In genomic region chr11:57087966-57088365, GRCh38 we compare ENCODE assay signal across 20 cellular contexts.
"Had no signal": no experiment of that assay in that cellular context is flagged by ENCODE, and none has a peak within 500 bp of the region (broad histone marks: within the 10 kb centered on the region; RNA-seq: fewer than 3 reads in every experiment).

No MANE protein-coding gene starts in this region.

- H3K36me3 Mint-ChIP-seq: stimulated activated effector memory CD8-positive, alpha-beta T cell treated with anti-CD3 and anti-CD28 coated beads, Interleukin-12 subunit alpha, Interleukin-12 subunit beta, amount 100 ng/mL, for 72 hours had no signal

- H3K4me3 ChIP-seq: dorsolateral prefrontal cortex, heart right ventricle, mucosa of descending colon, right atrium auricular region, sigmoid colon, skin epidermis, tibial artery, upper lobe of right lung had no signal

- H2AFZ ChIP-seq: parathyroid adenoma had no signal

- H3K79me2 ChIP-seq: parathyroid adenoma had no signal

- DNase-seq: cortex of kidney; dorsolateral prefrontal cortex; effector CD8-positive, alpha-beta T cell; heart right ventricle; kidney glomerular epithelial cell; mucosa of descending colon; naive thymus-derived CD8-positive, alpha-beta T cell; sigmoid colon; stimulated activated CD4-positive, alpha-beta T cell treated with anti-CD3 and anti-CD28 coated beads, Interleukin-2, amount 100 ng/mL, for 48 hours; stimulated activated CD8-positive, alpha-beta memory T cell treated with anti-CD3 and anti-CD28 coated beads, Interleukin-4, amount 100 ng/mL, for 48 hours; tibial artery; upper lobe of right lung had no signal

- H3K27me3 ChIP-seq: heart right ventricle, right atrium auricular region, tibial artery, upper lobe of right lung had no signal

- H3K9me3 ChIP-seq: heart right ventricle, mucosa of descending colon, right atrium auricular region, sigmoid colon, tibial artery, upper lobe of right lung had no signal

- H3K4me1 ChIP-seq: parathyroid adenoma, right atrium auricular region, sigmoid colon, tibial artery, upper lobe of right lung had no signal

- H3K9me3 Mint-ChIP-seq: stimulated activated naive CD8-positive, alpha-beta T cell treated with anti-CD3 and anti-CD28 coated beads, Interleukin-15, Interleukin-2, amounts not matched to agents 100 ng/mL and 50 ng/mL, for 24 hours had no signal

- H3K36me3 ChIP-seq: heart right ventricle, right atrium auricular region, sigmoid colon, tibial artery, upper lobe of right lung had no signal

- H3K27ac Mint-ChIP-seq: naive thymus-derived CD8-positive, alpha-beta T cell; stimulated activated effector memory CD8-positive, alpha-beta T cell treated with anti-CD3 and anti-CD28 coated beads, Interleukin-12 subunit alpha, Interleukin-12 subunit beta, amount 100 ng/mL, for 72 hours; stimulated activated naive CD8-positive, alpha-beta T cell treated with anti-CD3 and anti-CD28 coated beads, Interleukin-15, Interleukin-2, amounts not matched to agents 100 ng/mL and 50 ng/mL, for 24 hours had no signal

- H3K4me3 Mint-ChIP-seq: central memory CD8-positive, alpha-beta T cell; naive thymus-derived CD8-positive, alpha-beta T cell; neural crest cell; stimulated activated effector memory CD8-positive, alpha-beta T cell treated with anti-CD3 and anti-CD28 coated beads, Interleukin-12 subunit alpha, Interleukin-12 subunit beta, amount 100 ng/mL, for 72 hours; stimulated activated naive CD8-positive, alpha-beta T cell treated with anti-CD3 and anti-CD28 coated beads, Interleukin-15, Interleukin-2, amounts not matched to agents 100 ng/mL and 50 ng/mL, for 24 hours had no signal

- H3K27ac ChIP-seq: dorsolateral prefrontal cortex, heart right ventricle, parathyroid adenoma, right atrium auricular region, sigmoid colon, skin epidermis, tibial artery, upper lobe of right lung had no signal

- H3K9ac ChIP-seq: parathyroid adenoma had no signal

- ATAC-seq: esophagus mucosa; heart right ventricle; mucosa of descending colon; naive thymus-derived CD8-positive, alpha-beta T cell; stimulated activated effector memory CD8-positive, alpha-beta T cell treated with anti-CD3 and anti-CD28 coated beads, Interleukin-12 subunit alpha, Interleukin-12 subunit beta, amount 100 ng/mL, for 72 hours; upper lobe of right lung had no signal

- H3K4me1 Mint-ChIP-seq: central memory CD8-positive, alpha-beta T cell; naive thymus-derived CD8-positive, alpha-beta T cell; neural crest cell; stimulated activated effector memory CD8-positive, alpha-beta T cell treated with anti-CD3 and anti-CD28 coated beads, Interleukin-12 subunit alpha, Interleukin-12 subunit beta, amount 100 ng/mL, for 72 hours had no signal
